9 cellular contexts compared by ENCODE assay signal in genomic region chr10:18607503-18607902, GRCh38. TPM values are rescaled to one million over a fixed set of nuclear protein-coding genes. Genes with fewer than 3 reads are reported as not detected.
DNase-seq lines count a peak whose midpoint lies in the region; ATAC-seq and TF ChIP-seq lines count a peak whose summit lies in the region.
"Had no signal": no experiment of that assay in that cellular context is flagged by ENCODE, and none has a peak within 500 bp of the region (broad histone marks: within the 10 kb centered on the region; RNA-seq: fewer than 3 reads in every experiment).

No MANE protein-coding gene starts in this region.

- CTCF ChIA-PET in activated CD8-positive, alpha-beta T cell treated with anti-CD3 and anti-CD28 coated beads for 36 hours (lab: Charles Lee): no interaction called here
- CTCF ChIA-PET in activated CD8-positive, alpha-beta T cell treated with anti-CD3 and anti-CD28 coated beads, Interleukin-2, amount 10 ng/mL, durations not matched to agents 7 days and 5 days (lab: Charles Lee): no interaction called here
- CTCF ChIA-PET in WTC11 (lab: Charles Lee): no interaction called here

- H3K9ac ChIP-seq in MM.1S (ENCODE audit: low read length) (no peak overlapping the region), smooth muscle cell (ENCODE audit: low read depth) (no peak overlapping the region)

- H3K4me3 ChIP-seq in MM.1S (ENCODE audit: low read length): no peak overlapping the region
- no peak overlapping the region for H3K4me3 ChIP-seq in choroid plexus epithelial cell (ENCODE audit: low read depth, low read length)
- no peak overlapping the region for H3K4me3 ChIP-seq in smooth muscle cell
- no peak overlapping the region for H3K4me3 ChIP-seq in upper lobe of left lung
- H3K4me3 ChIP-seq: Peyer's patch had no signal

- H3K4me2 ChIP-seq in MM.1S (ENCODE audit: low read depth, low read length) (no peak overlapping the region), smooth muscle cell (no peak overlapping the region)

- H3K36me3 ChIP-seq in MM.1S (replicated peaks; ENCODE audit: insufficient read depth, low read length) (no peaks in the 10 kb centered on the region), smooth muscle cell (ENCODE audit: low read depth) (no peaks in the 10 kb centered on the region), upper lobe of left lung (peaks cover 0 to 8% (median 0%) of the 10 kb centered on the region in 4 donors)
- H3K36me3 ChIP-seq: Peyer's patch had no signal

- no peak overlapping the region for H3K27ac Mint-ChIP-seq in activated CD8-positive, alpha-beta T cell treated with anti-CD3 and anti-CD28 coated beads for 36 hours
- no peak overlapping the region for H3K27ac Mint-ChIP-seq in activated CD8-positive, alpha-beta T cell treated with anti-CD3 and anti-CD28 coated beads, Interleukin-2, amount 10 ng/mL, durations not matched to agents 7 days and 5 days
- H3K27ac Mint-ChIP-seq in WTC11: no peak overlapping the region

- no peak for TF ChIP-seq EP300 in upper lobe of left lung (IDR thresholded peaks at IDR 0.05)

- H3F3A ChIP-seq in MM.1S (ENCODE audit: insufficient read depth, low read length) (no peaks in the 10 kb centered on the region; the same call in 1 of the 2 replicates), smooth muscle cell (ENCODE audit: low read depth) (peaks cover 8% of the 10 kb centered on the region)

- ATAC-seq in activated CD8-positive, alpha-beta T cell treated with anti-CD3 and anti-CD28 coated beads for 36 hours: no peak
- no peak for ATAC-seq in activated CD8-positive, alpha-beta T cell treated with anti-CD3 and anti-CD28 coated beads, Interleukin-2, amount 10 ng/mL, durations not matched to agents 7 days and 5 days
- ATAC-seq in WTC11 (no peak), upper lobe of left lung (ENCODE audit: low FRiP score in 2 of 2) (no peak)

- H3K27me3 ChIP-seq in MM.1S (replicated peaks; ENCODE audit: insufficient read depth, low read length) (no peaks in the 10 kb centered on the region), smooth muscle cell (ENCODE audit: low read depth) (no peaks in the 10 kb centered on the region), upper lobe of left lung (no peaks in the 10 kb centered on the region)
- H3K27me3 ChIP-seq: Peyer's patch had no signal

- no peak for TF ChIP-seq CTCF in activated CD8-positive, alpha-beta T cell treated with anti-CD3 and anti-CD28 coated beads for 36 hours (IDR thresholded peaks at IDR 0.05)
- TF ChIP-seq CTCF in MM.1S (IDR thresholded peaks at IDR 0.05; ENCODE audit: low read length) (no peak), choroid plexus epithelial cell (conservative IDR thresholded peaks at IDR 0.05; ENCODE audit: low read depth, low read length) (no peak), smooth muscle cell (IDR thresholded peaks at IDR 0.05; ENCODE audit: borderline replicate concordance, insufficient read depth, poor library complexity, severe bottlenecking) (no peak), WTC11 (IDR thresholded peaks at IDR 0.05) (no peak), upper lobe of left lung (IDR thresholded peaks at IDR 0.05) (no peak)

- WGBS in smooth muscle cell (ENCODE audit: low lambda C conversion rate): 59% methylated on average over 1 of the region's 1 CpG
- WGBS in upper lobe of left lung, 2 donors: 66 to 87% methylated on average over 1 of the region's 1 CpG

- H4K20me1 ChIP-seq in MM.1S (ENCODE audit: insufficient read depth, low read length) (no peaks in the 10 kb centered on the region), smooth muscle cell (ENCODE audit: low read depth) (no peaks in the 10 kb centered on the region)

- peak; percentile 15 for DNase-seq in activated CD8-positive, alpha-beta T cell treated with anti-CD3 and anti-CD28 coated beads for 36 hours
- no peak for DNase-seq in activated CD8-positive, alpha-beta T cell treated with anti-CD3 and anti-CD28 coated beads, Interleukin-2, amount 10 ng/mL, durations not matched to agents 7 days and 5 days
- peak; percentile 73 for DNase-seq in MM.1S
- DNase-seq in choroid plexus epithelial cell (ENCODE audit: low read depth): peak; percentile 94
- DNase-seq in smooth muscle cell (lab: John Stamatoyannopoulos, UW; ENCODE audit: unreplicated experiment): no peak
- DNase-seq in WTC11 (ENCODE audit: low spot score): no peak
- DNase-seq in upper lobe of left lung: no peak
- DNase-seq in cortex of kidney (lab: John Stamatoyannopoulos, UW): no peak

- H3K27ac ChIP-seq in MM.1S (ENCODE audit: low read length) (no peak overlapping the region), smooth muscle cell (ENCODE audit: low read depth) (peak overlapping the region; percentile 63), upper lobe of left lung (no peak overlapping the region)

- H3K27me3 Mint-ChIP-seq in activated CD8-positive, alpha-beta T cell treated with anti-CD3 and anti-CD28 coated beads for 36 hours: no peaks in the 10 kb centered on the region
- H3K27me3 Mint-ChIP-seq in activated CD8-positive, alpha-beta T cell treated with anti-CD3 and anti-CD28 coated beads, Interleukin-2, amount 10 ng/mL, durations not matched to agents 7 days and 5 days (ENCODE audit: low read depth): no peaks in the 10 kb centered on the region
- H3K27me3 Mint-ChIP-seq in WTC11 (ENCODE audit: low read depth): no peaks in the 10 kb centered on the region

- TF ChIP-seq POLR2A in upper lobe of left lung (IDR thresholded peaks at IDR 0.05): no peak

- H3K4me1 ChIP-seq in MM.1S (ENCODE audit: low read length) (peaks cover 8% of the 10 kb centered on the region; the same call in 1 of the 2 replicates), smooth muscle cell (ENCODE audit: low read depth) (no peaks in the 10 kb centered on the region), upper lobe of left lung (no peaks in the 10 kb centered on the region)

- no peak overlapping the region for H3K4me3 Mint-ChIP-seq in activated CD8-positive, alpha-beta T cell treated with anti-CD3 and anti-CD28 coated beads for 36 hours
- no peak overlapping the region for H3K4me3 Mint-ChIP-seq in activated CD8-positive, alpha-beta T cell treated with anti-CD3 and anti-CD28 coated beads, Interleukin-2, amount 10 ng/mL, durations not matched to agents 7 days and 5 days
- H3K4me3 Mint-ChIP-seq in WTC11: no peak overlapping the region

- H3K79me2 ChIP-seq in MM.1S (ENCODE audit: low read length) (no peaks in the 10 kb centered on the region), smooth muscle cell (ENCODE audit: low read depth) (no peaks in the 10 kb centered on the region)

- POLR2A ChIA-PET in activated CD8-positive, alpha-beta T cell treated with anti-CD3 and anti-CD28 coated beads for 36 hours (lab: Charles Lee): no interaction called here
- POLR2A ChIA-PET in activated CD8-positive, alpha-beta T cell treated with anti-CD3 and anti-CD28 coated beads, Interleukin-2, amount 10 ng/mL, durations not matched to agents 7 days and 5 days (lab: Charles Lee): no interaction called here
- POLR2A ChIA-PET in WTC11 (lab: Charles Lee): no interaction called here

- intact Hi-C loops in activated CD8-positive, alpha-beta T cell treated with anti-CD3 and anti-CD28 coated beads for 36 hours (cut with micrococcal nuclease): no loop called here

- H2AFZ ChIP-seq in MM.1S (ENCODE audit: low read length) (no peak overlapping the region), smooth muscle cell (ENCODE audit: low read depth) (no peak overlapping the region)

- peaks cover 20% of the 10 kb centered on the region for H3K36me3 Mint-ChIP-seq in activated CD8-positive, alpha-beta T cell treated with anti-CD3 and anti-CD28 coated beads for 36 hours (ENCODE audit: low read depth)
- peaks cover 24% of the 10 kb centered on the region for H3K36me3 Mint-ChIP-seq in activated CD8-positive, alpha-beta T cell treated with anti-CD3 and anti-CD28 coated beads, Interleukin-2, amount 10 ng/mL, durations not matched to agents 7 days and 5 days (ENCODE audit: low read depth)
- H3K36me3 Mint-ChIP-seq in WTC11: peaks cover 15% of the 10 kb centered on the region

- H3K9me2 ChIP-seq in MM.1S (replicated peaks; ENCODE audit: insufficient read depth, low read length): no peaks in the 10 kb centered on the region

- H3K9me3 ChIP-seq in MM.1S (replicated peaks; ENCODE audit: insufficient read depth, low read length) (no peaks in the 10 kb centered on the region), smooth muscle cell (replicated peaks; ENCODE audit: low read depth) (no peaks in the 10 kb centered on the region), upper lobe of left lung (no peaks in the 10 kb centered on the region)
- H3K9me3 ChIP-seq: Peyer's patch had no signal

- H3K4me1 Mint-ChIP-seq in activated CD8-positive, alpha-beta T cell treated with anti-CD3 and anti-CD28 coated beads for 36 hours (ENCODE audit: low read depth): no peaks in the 10 kb centered on the region
- H3K4me1 Mint-ChIP-seq in activated CD8-positive, alpha-beta T cell treated with anti-CD3 and anti-CD28 coated beads, Interleukin-2, amount 10 ng/mL, durations not matched to agents 7 days and 5 days (ENCODE audit: low read depth): no peaks in the 10 kb centered on the region
- no peaks in the 10 kb centered on the region for H3K4me1 Mint-ChIP-seq in WTC11

- no peaks in the 10 kb centered on the region for H3K9me3 Mint-ChIP-seq in activated CD8-positive, alpha-beta T cell treated with anti-CD3 and anti-CD28 coated beads for 36 hours
- H3K9me3 Mint-ChIP-seq in activated CD8-positive, alpha-beta T cell treated with anti-CD3 and anti-CD28 coated beads, Interleukin-2, amount 10 ng/mL, durations not matched to agents 7 days and 5 days (ENCODE audit: insufficient read depth): no peaks in the 10 kb centered on the region
- no peaks in the 10 kb centered on the region for H3K9me3 Mint-ChIP-seq in WTC11

TF ChIP-seq in WTC11, 78 proteins besides CTCF, POLR2A, EP300 and RAD21 (continues in another document):
- TF ChIP-seq, protein P1, sequence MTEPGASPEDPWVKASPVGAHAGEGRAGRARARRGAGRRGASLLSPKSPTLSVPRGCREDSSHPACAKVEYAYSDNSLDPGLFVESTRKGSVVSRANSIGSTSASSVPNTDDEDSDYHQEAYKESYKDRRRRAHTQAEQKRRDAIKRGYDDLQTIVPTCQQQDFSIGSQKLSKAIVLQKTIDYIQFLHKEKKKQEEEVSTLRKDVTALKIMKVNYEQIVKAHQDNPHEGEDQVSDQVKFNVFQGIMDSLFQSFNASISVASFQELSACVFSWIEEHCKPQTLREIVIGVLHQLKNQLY (CRISPR knock-in tag; IDR thresholded peaks at IDR 0.05): no peak

RNA-seq across cellular contexts. Expression of gene NSUN6, which starts 43.9 kb away (rescaled TPM):
- total RNA-seq in activated CD8-positive, alpha-beta T cell treated with anti-CD3 and anti-CD28 coated beads for 36 hours: 10 to 100 TPM; 20.7 to 21.3 TPM
- total RNA-seq in activated CD8-positive, alpha-beta T cell treated with anti-CD3 and anti-CD28 coated beads, Interleukin-2, amount 10 ng/mL, durations not matched to agents 7 days and 5 days: 10 to 100 TPM; 21.2 to 24.6 TPM
- total RNA-seq in smooth muscle cell: 6.1 and 11.8 TPM in 2 replicates
- polyA plus RNA-seq in smooth muscle cell: 7.2 and 9.5 TPM in 2 replicates
- total RNA-seq in WTC11 (2021): 14.7 to 15.5 TPM (median 15.1 TPM) in 3 replicates
- total RNA-seq in upper lobe of left lung: 10 to 100 TPM in 4 of 6 donors, 1 to 10 TPM in 2; 5.9 to 35.6 (median 16.0) TPM

RNA-seq across cellular contexts. Expression of gene ARL5B, which starts 51.7 kb away (rescaled TPM):
- 10 to 100 TPM; 12.2 to 12.7 TPM for total RNA-seq in activated CD8-positive, alpha-beta T cell treated with anti-CD3 and anti-CD28 coated beads for 36 hours
- 1 to 10 TPM; 9.1 TPM for total RNA-seq in activated CD8-positive, alpha-beta T cell treated with anti-CD3 and anti-CD28 coated beads, Interleukin-2, amount 10 ng/mL, durations not matched to agents 7 days and 5 days
- total RNA-seq in smooth muscle cell (80.9 and 98.4 TPM in 2 replicates), WTC11 (2021) (37.6 to 44.1 TPM (median 39.4 TPM) in 3 replicates), upper lobe of left lung (10 to 100 TPM in 2 of 6 donors, 1 to 10 TPM in 4; 6.2 to 31.3 (median 8.7) TPM)
- 12.9 and 15.4 TPM in 2 replicates for polyA plus RNA-seq in smooth muscle cell

Comparison
In these comparisons a context has a peak if more than half of its experiments do, and no peak if none do; other contexts are left out.
1. DNase-seq: peak in activated CD8-positive, alpha-beta T cell treated with anti-CD3 and anti-CD28 coated beads for 36 hours (single experiment), MM.1S (single experiment) and choroid plexus epithelial cell (single experiment); none in activated CD8-positive, alpha-beta T cell treated with anti-CD3 and anti-CD28 coated beads, Interleukin-2, amount 10 ng/mL, durations not matched to agents 7 days and 5 days (single experiment), smooth muscle cell (single experiment), WTC11 (single experiment), upper lobe of left lung (0 of 2) and cortex of kidney (single experiment).